Comparison of ENCODE assay signal across 1 cellular context in genomic region chr15:63072023-63072650, GRCh38.
TF ChIP-seq lines count a peak whose summit lies in the region.

No MANE protein-coding gene starts in this region.

TF ChIP-seq in SK-N-SH treated with all-trans-retinoic acid at 6 μM for 48 hours, 23 proteins besides CTCF, POLR2A, EP300 and RAD21 (continued from another document):
- TF ChIP-seq, protein P1, sequence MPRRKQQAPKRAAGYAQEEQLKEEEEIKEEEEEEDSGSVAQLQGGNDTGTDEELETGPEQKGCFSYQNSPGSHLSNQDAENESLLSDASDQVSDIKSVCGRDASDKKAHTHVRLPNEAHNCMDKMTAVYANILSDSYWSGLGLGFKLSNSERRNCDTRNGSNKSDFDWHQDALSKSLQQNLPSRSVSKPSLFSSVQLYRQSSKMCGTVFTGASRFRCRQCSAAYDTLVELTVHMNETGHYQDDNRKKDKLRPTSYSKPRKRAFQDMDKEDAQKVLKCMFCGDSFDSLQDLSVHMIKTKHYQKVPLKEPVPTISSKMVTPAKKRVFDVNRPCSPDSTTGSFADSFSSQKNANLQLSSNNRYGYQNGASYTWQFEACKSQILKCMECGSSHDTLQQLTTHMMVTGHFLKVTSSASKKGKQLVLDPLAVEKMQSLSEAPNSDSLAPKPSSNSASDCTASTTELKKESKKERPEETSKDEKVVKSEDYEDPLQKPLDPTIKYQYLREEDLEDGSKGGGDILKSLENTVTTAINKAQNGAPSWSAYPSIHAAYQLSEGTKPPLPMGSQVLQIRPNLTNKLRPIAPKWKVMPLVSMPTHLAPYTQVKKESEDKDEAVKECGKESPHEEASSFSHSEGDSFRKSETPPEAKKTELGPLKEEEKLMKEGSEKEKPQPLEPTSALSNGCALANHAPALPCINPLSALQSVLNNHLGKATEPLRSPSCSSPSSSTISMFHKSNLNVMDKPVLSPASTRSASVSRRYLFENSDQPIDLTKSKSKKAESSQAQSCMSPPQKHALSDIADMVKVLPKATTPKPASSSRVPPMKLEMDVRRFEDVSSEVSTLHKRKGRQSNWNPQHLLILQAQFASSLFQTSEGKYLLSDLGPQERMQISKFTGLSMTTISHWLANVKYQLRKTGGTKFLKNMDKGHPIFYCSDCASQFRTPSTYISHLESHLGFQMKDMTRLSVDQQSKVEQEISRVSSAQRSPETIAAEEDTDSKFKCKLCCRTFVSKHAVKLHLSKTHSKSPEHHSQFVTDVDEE (CRISPR knock-in tag; IDR thresholded peaks at IDR 0.05) = no peak
- TF ChIP-seq SNAI2 (CRISPR knock-in tag; IDR thresholded peaks at IDR 0.05) = no peak
- TF ChIP-seq RARB (CRISPR knock-in tag; IDR thresholded peaks at IDR 0.05) = peak; percentile 52; the same call in 1 of the 2 replicates
- no peak for TF ChIP-seq ZC3H10 (CRISPR knock-in tag; IDR thresholded peaks at IDR 0.05)
- no peak for TF ChIP-seq ZNF8 (CRISPR knock-in tag; IDR thresholded peaks at IDR 0.05)
- no peak for TF ChIP-seq ISL1 (CRISPR knock-in tag; IDR thresholded peaks at IDR 0.05)
- TF ChIP-seq ZFP30 (CRISPR knock-in tag; IDR thresholded peaks at IDR 0.05) = no peak
- TF ChIP-seq, protein P2, sequence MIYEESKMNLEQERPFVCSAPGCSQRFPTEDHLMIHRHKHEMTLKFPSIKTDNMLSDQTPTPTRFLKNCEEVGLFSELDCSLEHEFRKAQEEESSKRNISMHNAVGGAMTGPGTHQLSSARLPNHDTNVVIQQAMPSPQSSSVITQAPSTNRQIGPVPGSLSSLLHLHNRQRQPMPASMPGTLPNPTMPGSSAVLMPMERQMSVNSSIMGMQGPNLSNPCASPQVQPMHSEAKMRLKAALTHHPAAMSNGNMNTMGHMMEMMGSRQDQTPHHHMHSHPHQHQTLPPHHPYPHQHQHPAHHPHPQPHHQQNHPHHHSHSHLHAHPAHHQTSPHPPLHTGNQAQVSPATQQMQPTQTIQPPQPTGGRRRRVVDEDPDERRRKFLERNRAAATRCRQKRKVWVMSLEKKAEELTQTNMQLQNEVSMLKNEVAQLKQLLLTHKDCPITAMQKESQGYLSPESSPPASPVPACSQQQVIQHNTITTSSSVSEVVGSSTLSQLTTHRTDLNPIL (CRISPR knock-in tag; IDR thresholded peaks at IDR 0.05; ENCODE audit: low read depth) = 0 out of 2 replicates have a peak, but pooled peaks have one; percentile 12
- no peak for TF ChIP-seq BACH2 (CRISPR knock-in tag; IDR thresholded peaks at IDR 0.05; ENCODE audit: borderline replicate concordance)
- TF ChIP-seq CSDC2 (CRISPR knock-in tag; IDR thresholded peaks at IDR 0.05) = no peak
